19 cellular contexts compared by ENCODE assay signal in the genomic region with DNA sequence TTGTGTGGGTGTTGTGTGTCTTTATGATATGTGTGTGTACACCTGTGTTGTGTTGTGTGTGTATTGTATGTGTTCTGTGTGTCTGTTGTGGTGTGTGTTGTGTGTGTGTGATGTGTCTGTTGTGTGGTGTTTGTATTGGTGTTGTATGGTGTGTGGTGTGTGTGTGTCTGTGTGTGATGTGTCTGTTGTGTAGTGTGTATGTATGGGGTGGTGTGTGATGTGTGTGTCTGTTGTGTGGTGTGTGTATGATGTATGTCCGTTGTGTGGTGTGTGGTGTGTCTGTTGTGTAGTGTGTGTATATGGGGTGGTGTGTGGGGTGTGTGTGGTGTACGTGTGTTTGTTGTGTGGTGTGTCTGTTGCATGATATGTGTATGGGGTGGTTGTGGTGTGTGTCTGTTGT. TPM values are rescaled to one million over a fixed set of nuclear protein-coding genes. Genes with fewer than 3 reads are reported as not detected.
A peak's percentile ranks its signal among the peaks of the same experiment; 100 is the strongest.
DNase-seq lines count a peak whose midpoint lies in the region; ATAC-seq, FAIRE-seq and TF ChIP-seq lines count a peak whose summit lies in the region.
"Had no signal": no experiment of that assay in that cellular context is flagged by ENCODE, and none has a peak within 500 bp of the region (broad histone marks: within the 10 kb centered on the region; RNA-seq: fewer than 3 reads in every experiment).

No MANE protein-coding gene starts in this region.

- no peak overlapping the region for H3K27ac Mint-ChIP-seq in endothelial cell (ENCODE audit: unreplicated experiment)

- ATAC-seq in heart left ventricle (no peak), right cardiac atrium (no peak), gastrocnemius medialis (no peak)
- ATAC-seq: PC-3 had no signal

- H3K4me3 Mint-ChIP-seq in endothelial cell (ENCODE audit: unreplicated experiment) = no peak overlapping the region
- H3K4me3 Mint-ChIP-seq: CD14-positive monocyte had no signal

- TF ChIP-seq CTCF in heart left ventricle (IDR thresholded peaks at IDR 0.05) (no peak), gastrocnemius medialis (IDR thresholded peaks at IDR 0.05 in 4 of 5, conservative IDR thresholded peaks at IDR 0.05 in 1 of 5) (no peak), ascending aorta (IDR thresholded peaks at IDR 0.05) (no peak), endothelial cell (IDR thresholded peaks at IDR 0.05; ENCODE audit: unreplicated experiment) (no peak)

- H3K4me1 ChIP-seq in heart left ventricle (peaks cover 0 to 20% (median 6%) of the 10 kb centered on the region in 12 donors), right cardiac atrium (ENCODE audit: control insufficient read depth, insufficient read depth, low read length) (peaks cover 2% of the 10 kb centered on the region), gastrocnemius medialis (peaks cover 16 to 23% of the 10 kb centered on the region in 2 donors), ascending aorta (no peaks in the 10 kb centered on the region)

- in situ Hi-C loops in gastrocnemius medialis (cut with MboI; ENCODE audit: low sequenced_read_pairs in 4 of 4) = no loop called here

- H3K27ac ChIP-seq in heart left ventricle (peak overlapping the region in 9 of 12 donors; percentile 0 to 81 (median 65)), right cardiac atrium (ENCODE audit: low read length) (peak overlapping the region; percentile 7), gastrocnemius medialis (peak overlapping the region; percentile 66 to 81 (median 76)), ascending aorta (no peak overlapping the region)

- H3K27me3 ChIP-seq in heart left ventricle = no peaks in the 10 kb centered on the region
- no peaks in the 10 kb centered on the region for H3K27me3 ChIP-seq in right cardiac atrium (ENCODE audit: control insufficient read depth, insufficient read depth)
- H3K27me3 ChIP-seq in gastrocnemius medialis = no peaks in the 10 kb centered on the region
- H3K27me3 ChIP-seq in ascending aorta = no peaks in the 10 kb centered on the region

- DNase-seq in heart left ventricle (no peak), cardiac septum (ENCODE audit: low spot score) (no peak), HTR-8/SVneo (ENCODE audit: insufficient read length, low spot score) (no peak), right cardiac atrium (no peak), gastrocnemius medialis (no peak), ascending aorta (ENCODE audit: low spot score in 2 of 2) (no peak), endothelial cell (ENCODE audit: low spot score) (no peak), midbrain (lab: John Stamatoyannopoulos, UW) (no peak)
- DNase-seq: 8988T, DMS79, NCI-H1417 treated with DMSO at 0.1 percent for 48 hours, NCI-H1930, NCI-H345, PC-3, RPMI8226 had no signal

- no peaks in the 10 kb centered on the region for H3K36me3 Mint-ChIP-seq in endothelial cell (ENCODE audit: low read depth, unreplicated experiment)
- H3K36me3 Mint-ChIP-seq: CD14-positive monocyte had no signal

- H3K9me3 ChIP-seq in heart left ventricle (no peaks in the 10 kb centered on the region), right cardiac atrium (ENCODE audit: control insufficient read depth, low read length) (no peaks in the 10 kb centered on the region), gastrocnemius medialis (no peaks in the 10 kb centered on the region), ascending aorta (no peaks in the 10 kb centered on the region)

- FAIRE-seq in HTR-8/SVneo (lab: Jason Lieb, UNC) = peak; percentile 91

- no peaks in the 10 kb centered on the region for H3K9me3 Mint-ChIP-seq in endothelial cell (ENCODE audit: unreplicated experiment)
- H3K9me3 Mint-ChIP-seq: CD14-positive monocyte had no signal

- H3K4me1 Mint-ChIP-seq in endothelial cell (ENCODE audit: unreplicated experiment) = no peaks in the 10 kb centered on the region

- intact Hi-C loops in heart left ventricle (cut with DNase I) (no loop called here), cardiac septum (cut with DNase I) (no loop called here), right cardiac atrium (cut with DNase I) (no loop called here), gastrocnemius medialis (cut with DNase I; ENCODE audit: low total_unique reads) (no loop called here), ascending aorta (cut with DNase I) (no loop called here)

- peaks cover 2% of the 10 kb centered on the region for H3K27me3 Mint-ChIP-seq in endothelial cell (ENCODE audit: unreplicated experiment)

- no peak for TF ChIP-seq POLR2A in heart left ventricle (IDR thresholded peaks at IDR 0.05)
- no peak for TF ChIP-seq POLR2A in gastrocnemius medialis (IDR thresholded peaks at IDR 0.05)

- 80 to 81% (median 81%) methylated on average over 2 of the region's 2 CpGs for WGBS in heart left ventricle, 4 donors
- WGBS in right cardiac atrium = 92% methylated on average over 2 of the region's 2 CpGs

- H3K36me3 ChIP-seq in heart left ventricle (no peaks in the 10 kb centered on the region), gastrocnemius medialis (no peaks in the 10 kb centered on the region), ascending aorta (no peaks in the 10 kb centered on the region)

- peak overlapping the region in 8 of 12 donors; percentile 2 to 54 (median 40) for H3K4me3 ChIP-seq in heart left ventricle
- peak overlapping the region; percentile 2 for H3K4me3 ChIP-seq in right cardiac atrium (ENCODE audit: low read length)
- H3K4me3 ChIP-seq in gastrocnemius medialis = peak overlapping the region; percentile 12 to 47 (median 32)
- H3K4me3 ChIP-seq in ascending aorta = no peak overlapping the region

RNA-seq across cellular contexts. Expression of a gene that starts 46.6 kb away (rescaled TPM):
- not detected for total RNA-seq in heart left ventricle
- under 1 TPM in 1 of 2 donors, not detected in 1; 0.30 TPM for polyA plus RNA-seq in heart left ventricle
- total RNA-seq in cardiac septum = 0.24 TPM
- not detected for total RNA-seq in right cardiac atrium
- polyA plus RNA-seq in right cardiac atrium = 1.9 TPM
- not detected for total RNA-seq in gastrocnemius medialis
- total RNA-seq in ascending aorta = not detected
- total RNA-seq in endothelial cell (ENCODE audit: unreplicated experiment) = 0.82 TPM
- total RNA-seq: H7, M059J, PC-3 had no signal
- polyA plus RNA-seq: AG04450, CD14-positive monocyte had no signal

RNA-seq across cellular contexts. Expression of a gene that starts 51.8 kb away (rescaled TPM):
- total RNA-seq in heart left ventricle (1 to 10 TPM in 1 of 9 donors, under 1 TPM in 1, not detected in 7; 0.83 to 1.9 TPM), cardiac septum (0.51 TPM), right cardiac atrium (under 1 TPM in 2 of 4 donors, not detected in 2; 0.23 to 0.68 TPM), gastrocnemius medialis (1 to 10 TPM in 1 of 4 donors, under 1 TPM in 1, not detected in 2; 0.39 to 1.4 TPM), ascending aorta (not detected), endothelial cell (ENCODE audit: unreplicated experiment) (not detected)
- polyA plus RNA-seq in heart left ventricle (under 1 TPM; 0.18 to 0.72 TPM), right cardiac atrium (0.81 TPM)
- total RNA-seq: M059J had no signal
- polyA plus RNA-seq: AG04450 had no signal

Comparison
In these comparisons a context has a peak if more than half of its experiments do, and no peak if none do; other contexts are left out.
1. H3K27ac ChIP-seq: peak in heart left ventricle (9 of 12), right cardiac atrium (single experiment) and gastrocnemius medialis (4 of 4); none in ascending aorta (0 of 2).
2. H3K4me3 ChIP-seq: peak in heart left ventricle (8 of 12), right cardiac atrium (single experiment) and gastrocnemius medialis (4 of 4); none in ascending aorta (0 of 2).